In the genomic region with DNA sequence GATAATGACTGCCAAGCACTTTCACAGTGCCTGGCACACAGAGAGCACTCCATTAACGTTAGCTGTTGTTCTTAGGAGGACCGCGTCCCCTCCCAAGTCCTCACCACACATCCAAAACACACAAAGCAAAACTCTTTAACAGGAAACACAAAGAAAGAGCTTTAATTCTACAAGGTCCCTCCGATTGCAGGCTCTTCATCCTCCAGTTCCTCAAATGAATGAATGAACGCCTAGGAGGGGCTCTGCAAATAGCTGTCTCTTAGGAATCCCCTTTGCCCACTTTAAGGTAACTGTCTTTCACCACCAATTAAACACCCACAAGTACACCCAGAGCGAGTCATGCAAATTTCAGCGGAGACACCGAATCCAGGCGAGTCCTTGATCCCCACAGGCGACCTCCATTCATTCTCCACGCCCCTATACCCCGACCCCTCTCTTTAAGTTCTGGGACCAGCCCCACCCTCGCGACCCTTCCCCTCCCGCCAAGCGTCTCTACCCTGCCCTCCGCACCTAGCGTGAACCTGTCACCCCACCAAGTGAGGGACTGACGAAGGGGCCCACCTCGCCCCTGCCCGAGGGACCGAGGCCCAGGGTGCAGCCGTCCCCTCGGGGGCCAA, we compare ENCODE assay signal across 8 cellular contexts. TPM values are rescaled to one million over a fixed set of nuclear protein-coding genes. Genes with fewer than 3 reads are reported as not detected.
A peak's percentile ranks its signal among the peaks of the same experiment; 100 is the strongest.
DNase-seq lines count a peak whose midpoint lies in the region; ATAC-seq and TF ChIP-seq lines count a peak whose summit lies in the region.

No MANE protein-coding gene starts in this region.

- no peak for TF ChIP-seq POLR2A in gastrocnemius medialis (IDR thresholded peaks at IDR 0.05)

- ATAC-seq in HG03135 (IDR thresholded peaks at IDR 0.05; ENCODE audit: unreplicated experiment) (peak; percentile 12), WTC11 (peak; percentile 8), gastrocnemius medialis (peak in 1 of 2 donors; percentile 0)

- intact Hi-C loops in gastrocnemius medialis (cut with DNase I; ENCODE audit: low total_unique reads): loop anchor here (1.0 to 5.0 kb wide), 4 partner anchors 41 to 159 kb away; partner anchors contain the start of genes AK8, GTF3C5 and SPACA9

- TF ChIP-seq CTCF in WTC11 (IDR thresholded peaks at IDR 0.05) (no peak), gastrocnemius medialis (IDR thresholded peaks at IDR 0.05 in 4 of 5, conservative IDR thresholded peaks at IDR 0.05 in 1 of 5) (no peak)

- peaks cover 59% of the 10 kb centered on the region for H3K4me1 Mint-ChIP-seq in WTC11

- in situ Hi-C loops in gastrocnemius medialis (cut with MboI; ENCODE audit: low sequenced_read_pairs in 4 of 4): no loop called here

- H3K9me3 Mint-ChIP-seq in WTC11: no peaks in the 10 kb centered on the region

- H3K36me3 ChIP-seq in gastrocnemius medialis: no peaks in the 10 kb centered on the region

- peak overlapping the region; percentile 87 to 100 (median 94) for H3K4me3 ChIP-seq in gastrocnemius medialis

- DNase-seq in activated CD4-positive, alpha-beta T cell treated with anti-CD3 and anti-CD28 coated beads for 48 hours: peak; percentile 7
- DNase-seq in activated CD4-positive, alpha-beta T cell treated with anti-CD3 and anti-CD28 coated beads for 4 hours: no peak
- no peak for DNase-seq in WTC11 (ENCODE audit: low spot score)
- DNase-seq in germinal center (ENCODE audit: low spot score): peak; percentile 68
- DNase-seq in gastrocnemius medialis: no peak
- no peak for DNase-seq in NCI-H510A (lab: John Stamatoyannopoulos, UW)
- DNase-seq in stimulated activated CD4-positive, alpha-beta T cell treated with anti-CD3 and anti-CD28 coated beads, Interleukin-2, amount 100 ng/mL, for 24 hours: no peak

- POLR2A ChIA-PET in WTC11 (lab: Charles Lee): interaction anchor here (1.0 to 1.4 kb wide), 2 partner anchors 34 to 58 kb away, joined by 3 to 16 read pairs; no protein-coding TSS in a partner anchor

- H3K27me3 Mint-ChIP-seq in WTC11 (ENCODE audit: low read depth): no peaks in the 10 kb centered on the region

- H3K27ac Mint-ChIP-seq in WTC11: peak overlapping the region; percentile 52

- peak overlapping the region; percentile 94 to 99 (median 98) for H3K27ac ChIP-seq in gastrocnemius medialis

- CTCF ChIA-PET in WTC11 (lab: Charles Lee): interaction anchor here (0.8 to 1.5 kb wide), 5 partner anchors 78 to 175 kb away, joined by 3 to 6 read pairs (median 3); partner anchors contain the start of gene GTF3C5

- H3K4me3 Mint-ChIP-seq in WTC11: peak overlapping the region; percentile 84

- no peaks in the 10 kb centered on the region for H3K9me3 ChIP-seq in gastrocnemius medialis

- peaks cover 47 to 54% of the 10 kb centered on the region in 2 donors for H3K4me1 ChIP-seq in gastrocnemius medialis

- H3K27me3 ChIP-seq in gastrocnemius medialis: no peaks in the 10 kb centered on the region

- no peaks in the 10 kb centered on the region for H3K36me3 Mint-ChIP-seq in WTC11

TF ChIP-seq in WTC11, 78 proteins besides CTCF, POLR2A, EP300 and RAD21:
- TF ChIP-seq PRRX2 (CRISPR knock-in tag; IDR thresholded peaks at IDR 0.05): no peak
- TF ChIP-seq, protein P1, sequence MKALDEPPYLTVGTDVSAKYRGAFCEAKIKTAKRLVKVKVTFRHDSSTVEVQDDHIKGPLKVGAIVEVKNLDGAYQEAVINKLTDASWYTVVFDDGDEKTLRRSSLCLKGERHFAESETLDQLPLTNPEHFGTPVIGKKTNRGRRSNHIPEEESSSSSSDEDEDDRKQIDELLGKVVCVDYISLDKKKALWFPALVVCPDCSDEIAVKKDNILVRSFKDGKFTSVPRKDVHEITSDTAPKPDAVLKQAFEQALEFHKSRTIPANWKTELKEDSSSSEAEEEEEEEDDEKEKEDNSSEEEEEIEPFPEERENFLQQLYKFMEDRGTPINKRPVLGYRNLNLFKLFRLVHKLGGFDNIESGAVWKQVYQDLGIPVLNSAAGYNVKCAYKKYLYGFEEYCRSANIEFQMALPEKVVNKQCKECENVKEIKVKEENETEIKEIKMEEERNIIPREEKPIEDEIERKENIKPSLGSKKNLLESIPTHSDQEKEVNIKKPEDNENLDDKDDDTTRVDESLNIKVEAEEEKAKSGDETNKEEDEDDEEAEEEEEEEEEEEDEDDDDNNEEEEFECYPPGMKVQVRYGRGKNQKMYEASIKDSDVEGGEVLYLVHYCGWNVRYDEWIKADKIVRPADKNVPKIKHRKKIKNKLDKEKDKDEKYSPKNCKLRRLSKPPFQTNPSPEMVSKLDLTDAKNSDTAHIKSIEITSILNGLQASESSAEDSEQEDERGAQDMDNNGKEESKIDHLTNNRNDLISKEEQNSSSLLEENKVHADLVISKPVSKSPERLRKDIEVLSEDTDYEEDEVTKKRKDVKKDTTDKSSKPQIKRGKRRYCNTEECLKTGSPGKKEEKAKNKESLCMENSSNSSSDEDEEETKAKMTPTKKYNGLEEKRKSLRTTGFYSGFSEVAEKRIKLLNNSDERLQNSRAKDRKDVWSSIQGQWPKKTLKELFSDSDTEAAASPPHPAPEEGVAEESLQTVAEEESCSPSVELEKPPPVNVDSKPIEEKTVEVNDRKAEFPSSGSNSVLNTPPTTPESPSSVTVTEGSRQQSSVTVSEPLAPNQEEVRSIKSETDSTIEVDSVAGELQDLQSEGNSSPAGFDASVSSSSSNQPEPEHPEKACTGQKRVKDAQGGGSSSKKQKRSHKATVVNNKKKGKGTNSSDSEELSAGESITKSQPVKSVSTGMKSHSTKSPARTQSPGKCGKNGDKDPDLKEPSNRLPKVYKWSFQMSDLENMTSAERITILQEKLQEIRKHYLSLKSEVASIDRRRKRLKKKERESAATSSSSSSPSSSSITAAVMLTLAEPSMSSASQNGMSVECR (CRISPR knock-in tag; IDR thresholded peaks at IDR 0.05; ENCODE audit: borderline replicate concordance): no peak
- no peak for TF ChIP-seq TEAD1 (CRISPR knock-in tag; IDR thresholded peaks at IDR 0.05)
- no peak for TF ChIP-seq TCF7 (CRISPR knock-in tag; IDR thresholded peaks at IDR 0.05; ENCODE audit: low read depth)
- no peak for TF ChIP-seq ZNF263 (CRISPR knock-in tag; IDR thresholded peaks at IDR 0.05; ENCODE audit: low read depth)
- no peak for TF ChIP-seq CBFB (CRISPR knock-in tag; IDR thresholded peaks at IDR 0.05; ENCODE audit: low read depth)
- TF ChIP-seq, protein P2, sequence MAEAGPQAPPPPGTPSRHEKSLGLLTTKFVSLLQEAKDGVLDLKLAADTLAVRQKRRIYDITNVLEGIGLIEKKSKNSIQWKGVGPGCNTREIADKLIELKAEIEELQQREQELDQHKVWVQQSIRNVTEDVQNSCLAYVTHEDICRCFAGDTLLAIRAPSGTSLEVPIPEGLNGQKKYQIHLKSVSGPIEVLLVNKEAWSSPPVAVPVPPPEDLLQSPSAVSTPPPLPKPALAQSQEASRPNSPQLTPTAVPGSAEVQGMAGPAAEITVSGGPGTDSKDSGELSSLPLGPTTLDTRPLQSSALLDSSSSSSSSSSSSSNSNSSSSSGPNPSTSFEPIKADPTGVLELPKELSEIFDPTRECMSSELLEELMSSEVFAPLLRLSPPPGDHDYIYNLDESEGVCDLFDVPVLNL (CRISPR knock-in tag; IDR thresholded peaks at IDR 0.05; ENCODE audit: borderline replicate concordance, low read depth): no peak
- TF ChIP-seq CREM (CRISPR knock-in tag; IDR thresholded peaks at IDR 0.05): no peak
- TF ChIP-seq ELF4 (CRISPR knock-in tag; IDR thresholded peaks at IDR 0.05; ENCODE audit: low read depth): no peak
TF ChIP-seq in WTC11: peak in this region for 0.

RNA-seq across cellular contexts. Expression of gene TSC1, which starts 0.6 kb away (rescaled TPM):
- total RNA-seq in WTC11 (2021) (46.4 to 53.9 TPM (median 52.9 TPM) in 3 replicates), gastrocnemius medialis (10 to 100 TPM; 36.7 to 45.3 (median 39.7) TPM)

RNA-seq across cellular contexts. Expression of gene GFI1B, which starts 34.7 kb away (rescaled TPM):
- total RNA-seq in WTC11 (2021) (0.41 to 0.78 TPM (median 0.77 TPM) in 3 replicates), gastrocnemius medialis (not detected)

Comparison
In these comparisons a context has a peak if more than half of its experiments do, and no peak if none do; other contexts are left out.
1. DNase-seq: peak in activated CD4-positive, alpha-beta T cell treated with anti-CD3 and anti-CD28 coated beads for 48 hours (single experiment) and germinal center (single experiment); none in activated CD4-positive, alpha-beta T cell treated with anti-CD3 and anti-CD28 coated beads for 4 hours (0 of 2), WTC11 (single experiment), gastrocnemius medialis (0 of 2), NCI-H510A (single experiment) and stimulated activated CD4-positive, alpha-beta T cell treated with anti-CD3 and anti-CD28 coated beads, Interleukin-2, amount 100 ng/mL, for 24 hours (0 of 2).